ENCODE assay signal across 25 cellular contexts in the genomic region with DNA sequence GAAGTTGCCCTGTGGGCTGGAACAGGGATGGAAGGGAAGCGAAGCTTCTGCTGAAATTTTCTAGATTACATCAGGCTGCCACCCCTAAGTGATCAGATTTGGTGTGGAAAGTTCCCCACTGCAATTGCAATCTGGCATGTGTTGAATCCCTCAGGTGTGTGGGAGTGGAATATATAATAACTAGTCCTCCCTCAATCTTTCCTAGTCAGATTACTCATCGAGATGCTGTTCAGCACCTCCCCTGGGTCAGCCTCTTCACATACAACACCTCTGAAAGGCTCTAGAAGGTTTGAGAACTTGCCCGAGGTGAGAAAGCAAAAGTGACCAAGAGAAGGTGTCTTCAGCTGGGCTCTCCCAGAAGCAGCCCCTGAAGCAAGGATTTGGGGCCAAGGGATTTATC.
DNase-seq lines count a peak whose midpoint lies in the region; ATAC-seq, FAIRE-seq and TF ChIP-seq lines count a peak whose summit lies in the region.
"Had no signal": no experiment of that assay in that cellular context is flagged by ENCODE, and none has a peak within 500 bp of the region (broad histone marks: within the 10 kb centered on the region; RNA-seq: fewer than 3 reads in every experiment).

No MANE protein-coding gene starts in this region.

- FAIRE-seq in HepG2 (lab: Jason Lieb, UNC): no peak
- FAIRE-seq: frontal cortex, kidney, urothelium cell line had no signal

- POLR2A ChIA-PET in HepG2 (lab: Yijun Ruan, JAX): no interaction called here

- H3K27ac Mint-ChIP-seq in activated naive CD8-positive, alpha-beta T cell treated with anti-CD3 and anti-CD28 coated beads for 36 hours: peak overlapping the region; percentile 72
- H3K27ac Mint-ChIP-seq in nephron: peak overlapping the region; percentile 94 to 99 (median 96)
- H3K27ac Mint-ChIP-seq: T-helper 1 cell treated with Interleukin-12 subunit alpha and Interleukin-12 subunit beta and Interleukin-4 antibody, amounts not matched to agents 30 μg/mL and 1 μg/mL, for 36 hours had no signal

- H3K4me3 ChIP-seq in BLaER1 (no peak overlapping the region), HepG2 (replicated peaks in 1 of 3; ENCODE audit: insufficient read depth in 1 of 3, low read depth in 2 of 3, low read length in 3 of 3) (no peak overlapping the region)
- H3K4me3 ChIP-seq: ovary, SJCRH30 had no signal

- ATAC-seq in activated CD4-positive, CD25-positive, alpha-beta regulatory T cell treated with anti-CD3 and anti-CD28 coated beads, Interleukin-2, amount 50 U/mL, for 24 hours: peak; percentile 67 to 83
- ATAC-seq in HepG2: no peak
- ATAC-seq: PC-3 had no signal

- CTCF ChIA-PET in HepG2 (lab: Yijun Ruan, JAX; ENCODE audit: low intra/inter-chr PET ratio, low total read pairs): no interaction called here

- H2AFZ ChIP-seq in HepG2 (ENCODE audit: low read length): no peak overlapping the region

- TF ChIP-seq EP300 in HepG2 (IDR thresholded peaks at IDR 0.05; ENCODE audit: low read depth in 2 of 2, low read length in 2 of 2) (no peak), HepG2 (CRISPR knock-in tag; IDR thresholded peaks at IDR 0.05; ENCODE audit: borderline replicate concordance) (no peak)

- 50% methylated on average over 3 of the region's 3 CpGs for WGBS in HepG2 (ENCODE audit: low lambda C conversion rate)

- BruUV-seq in HepG2 (replicated peaks; lab: Mats Ljungman, UMichigan): no TSS peak

- intact Hi-C loops in HepG2 (cut with micrococcal nuclease; ENCODE audit: unreplicated experiment): no loop called here
- intact Hi-C loops in posterior cingulate gyrus (cut with DNase I): no loop called here

- H3K9me3 Mint-ChIP-seq in activated naive CD8-positive, alpha-beta T cell treated with anti-CD3 and anti-CD28 coated beads for 36 hours: no peaks in the 10 kb centered on the region
- H3K9me3 Mint-ChIP-seq in nephron: peaks cover 4% of the 10 kb centered on the region
- H3K9me3 Mint-ChIP-seq: central memory CD8-positive, alpha-beta T cell; T-helper 1 cell treated with Interleukin-12 subunit alpha and Interleukin-12 subunit beta and Interleukin-4 antibody, amounts not matched to agents 30 μg/mL and 1 μg/mL, for 36 hours had no signal

- no peaks in the 10 kb centered on the region for H3K79me2 ChIP-seq in HepG2 (ENCODE audit: insufficient read depth, low read length)

- in situ Hi-C loops in HepG2 (cut with HindIII; ENCODE audit: extremely low pct_ligation_motif_present, low pct_unique_long_range_greater_than_20kb): no loop called here

- H3K27me3 ChIP-seq in BLaER1 (no peaks in the 10 kb centered on the region), HepG2 (ENCODE audit: control insufficient read depth in 1 of 2, insufficient read depth in 2 of 2, low read length in 2 of 2) (no peaks in the 10 kb centered on the region; a peak in 2 of 5 replicates)
- H3K27me3 ChIP-seq: BE2C, ovary, SJCRH30 had no signal

- no peak for TF ChIP-seq POLR2A in HepG2 (IDR thresholded peaks at IDR 0.05; ENCODE audit: insufficient read depth in 1 of 2, low read depth in 2 of 2, low read length in 2 of 2)

- H3K27me3 Mint-ChIP-seq in activated naive CD8-positive, alpha-beta T cell treated with anti-CD3 and anti-CD28 coated beads for 36 hours: no peaks in the 10 kb centered on the region
- no peaks in the 10 kb centered on the region for H3K27me3 Mint-ChIP-seq in nephron (ENCODE audit: low read depth)
- H3K27me3 Mint-ChIP-seq: central memory CD8-positive, alpha-beta T cell had no signal

- H3K4me2 ChIP-seq in BLaER1 (peak overlapping the region; percentile 44), HepG2 (ENCODE audit: low read depth, low read length) (no peak overlapping the region)

- H3K9ac ChIP-seq in BLaER1 (no peak overlapping the region), HepG2 (ENCODE audit: insufficient read depth, low read depth, low read length) (no peak overlapping the region)

- no peaks in the 10 kb centered on the region for H3K36me3 Mint-ChIP-seq in activated naive CD8-positive, alpha-beta T cell treated with anti-CD3 and anti-CD28 coated beads for 36 hours
- H3K36me3 Mint-ChIP-seq in nephron (ENCODE audit: low read depth): no peaks in the 10 kb centered on the region

- no peak overlapping the region for H3K27ac ChIP-seq in BLaER1
- no peak overlapping the region for H3K27ac ChIP-seq in HepG2 (ENCODE audit: extremely low read length, insufficient read depth, low read length)
- H3K27ac ChIP-seq: WERI-Rb-1 had no signal

- no peak overlapping the region for H3K4me3 Mint-ChIP-seq in activated naive CD8-positive, alpha-beta T cell treated with anti-CD3 and anti-CD28 coated beads for 36 hours
- peak overlapping the region in 1 of 3 experiments; percentile 6 for H3K4me3 Mint-ChIP-seq in nephron
- H3K4me3 Mint-ChIP-seq: central memory CD8-positive, alpha-beta T cell; T-helper 1 cell treated with Interleukin-12 subunit alpha and Interleukin-12 subunit beta and Interleukin-4 antibody, amounts not matched to agents 30 μg/mL and 1 μg/mL, for 36 hours had no signal

- no peak for TF ChIP-seq RAD21 in HepG2 (CRISPR knock-in tag; IDR thresholded peaks at IDR 0.05)

- DNase-seq in activated CD4-positive, CD25-positive, alpha-beta regulatory T cell treated with anti-CD3 and anti-CD28 coated beads, Interleukin-2, amount 50 U/mL, for 72 hours: no peak
- DNase-seq in activated naive CD8-positive, alpha-beta T cell treated with anti-CD3 and anti-CD28 coated beads for 36 hours: no peak
- DNase-seq in HepG2 (ENCODE audit: low spot score): no peak
- no peak for DNase-seq in NCI-H2227 treated with DMSO at 0.1 percent for 48 hours (lab: John Stamatoyannopoulos, UW)
- no peak for DNase-seq in posterior cingulate gyrus
- DNase-seq: 8988T; activated CD8-positive, alpha-beta memory T cell treated with anti-CD3 and anti-CD28 coated beads, Interleukin-2, amount 50 U/mL, for 4 hours; amniotic stem cell; BE2C; Calu3; EL; erythroblast; kidney; NCI-H1417; ovary; PC-3; SJCRH30; WERI-Rb-1 had no signal

- H4K20me1 ChIP-seq in BLaER1 (no peaks in the 10 kb centered on the region), HepG2 (ENCODE audit: insufficient read depth, low read length) (no peaks in the 10 kb centered on the region)

- H3K4me1 Mint-ChIP-seq in activated naive CD8-positive, alpha-beta T cell treated with anti-CD3 and anti-CD28 coated beads for 36 hours: peaks cover 22% of the 10 kb centered on the region
- peaks cover 79% of the 10 kb centered on the region for H3K4me1 Mint-ChIP-seq in nephron

- TF ChIP-seq CTCF in nephron (IDR thresholded peaks at IDR 0.05; ENCODE audit: unreplicated experiment in 3 of 3) (no peak), HepG2 (CRISPR knock-in tag; IDR thresholded peaks at IDR 0.05) (no peak)

- H3K9me3 ChIP-seq in BLaER1 (no peaks in the 10 kb centered on the region), HepG2 (ENCODE audit: low read length) (no peaks in the 10 kb centered on the region)
- H3K9me3 ChIP-seq: BE2C, ovary, SJCRH30 had no signal

- no peaks in the 10 kb centered on the region for H3K36me3 ChIP-seq in BLaER1
- H3K36me3 ChIP-seq in HepG2 (replicated peaks in 1 of 2; ENCODE audit: control insufficient read depth in 1 of 2, insufficient read depth in 2 of 2, low read length in 2 of 2): no peaks in the 10 kb centered on the region
- H3K36me3 ChIP-seq: BE2C, ovary, SJCRH30, WERI-Rb-1 had no signal

- H3K4me1 ChIP-seq in BLaER1 (peaks cover 12% of the 10 kb centered on the region), HepG2 (ENCODE audit: insufficient read depth, low read length) (peaks cover 12% of the 10 kb centered on the region)

TF ChIP-seq in HepG2, 621 proteins besides CTCF, POLR2A, EP300 and RAD21:
- no peak for TF ChIP-seq ZNF713 (CRISPR knock-in tag; IDR thresholded peaks at IDR 0.05)
